In the genomic region with DNA sequence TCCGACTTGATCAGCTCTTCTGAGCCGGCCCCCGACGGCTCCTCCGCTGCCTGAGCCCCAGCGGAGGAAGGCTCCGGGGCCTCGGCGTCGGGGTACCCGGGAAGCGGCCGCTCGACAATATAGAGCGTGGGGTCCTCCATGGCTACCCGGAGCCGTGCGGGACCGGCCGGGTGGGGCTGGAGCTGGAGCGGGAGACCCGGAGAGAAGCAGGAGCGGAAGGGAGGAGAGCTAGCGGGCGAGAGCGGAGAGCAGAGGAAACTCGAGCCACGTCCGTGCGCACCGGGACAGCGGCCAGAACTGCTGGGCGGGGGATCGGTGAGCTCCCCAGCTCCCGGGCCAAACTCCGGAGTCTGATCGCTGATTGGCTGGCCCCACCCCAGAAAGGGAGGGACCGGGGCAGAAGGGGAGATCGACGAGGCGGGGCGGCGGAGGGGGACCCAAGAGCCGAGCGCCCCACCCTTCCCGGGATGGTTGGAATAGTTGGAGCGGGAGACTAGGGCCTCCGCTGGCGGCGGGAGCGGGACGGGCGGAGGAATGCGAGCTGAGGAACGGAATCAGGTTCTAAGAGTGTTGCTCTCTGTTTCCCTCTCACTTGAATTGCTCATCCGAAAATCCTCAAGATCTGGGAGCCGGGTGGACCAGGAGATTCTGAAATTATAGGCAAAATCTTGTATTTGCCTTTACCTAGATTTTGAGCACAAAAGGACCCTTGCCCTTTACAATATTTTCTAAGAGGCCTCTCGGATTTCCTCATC, we compare ENCODE assay signal across 1 cellular context.
TF ChIP-seq lines count a peak whose summit lies in the region.

TSS of gene CAVIN1 (minus strand) at position 299 of the 755 bp plus-strand sequence. CDS start at position 140, 159 bp downstream.

TF ChIP-seq in SK-N-SH, 30 proteins besides CTCF, POLR2A, EP300 and RAD21 (continued from another document):
- TF ChIP-seq, protein P1, sequence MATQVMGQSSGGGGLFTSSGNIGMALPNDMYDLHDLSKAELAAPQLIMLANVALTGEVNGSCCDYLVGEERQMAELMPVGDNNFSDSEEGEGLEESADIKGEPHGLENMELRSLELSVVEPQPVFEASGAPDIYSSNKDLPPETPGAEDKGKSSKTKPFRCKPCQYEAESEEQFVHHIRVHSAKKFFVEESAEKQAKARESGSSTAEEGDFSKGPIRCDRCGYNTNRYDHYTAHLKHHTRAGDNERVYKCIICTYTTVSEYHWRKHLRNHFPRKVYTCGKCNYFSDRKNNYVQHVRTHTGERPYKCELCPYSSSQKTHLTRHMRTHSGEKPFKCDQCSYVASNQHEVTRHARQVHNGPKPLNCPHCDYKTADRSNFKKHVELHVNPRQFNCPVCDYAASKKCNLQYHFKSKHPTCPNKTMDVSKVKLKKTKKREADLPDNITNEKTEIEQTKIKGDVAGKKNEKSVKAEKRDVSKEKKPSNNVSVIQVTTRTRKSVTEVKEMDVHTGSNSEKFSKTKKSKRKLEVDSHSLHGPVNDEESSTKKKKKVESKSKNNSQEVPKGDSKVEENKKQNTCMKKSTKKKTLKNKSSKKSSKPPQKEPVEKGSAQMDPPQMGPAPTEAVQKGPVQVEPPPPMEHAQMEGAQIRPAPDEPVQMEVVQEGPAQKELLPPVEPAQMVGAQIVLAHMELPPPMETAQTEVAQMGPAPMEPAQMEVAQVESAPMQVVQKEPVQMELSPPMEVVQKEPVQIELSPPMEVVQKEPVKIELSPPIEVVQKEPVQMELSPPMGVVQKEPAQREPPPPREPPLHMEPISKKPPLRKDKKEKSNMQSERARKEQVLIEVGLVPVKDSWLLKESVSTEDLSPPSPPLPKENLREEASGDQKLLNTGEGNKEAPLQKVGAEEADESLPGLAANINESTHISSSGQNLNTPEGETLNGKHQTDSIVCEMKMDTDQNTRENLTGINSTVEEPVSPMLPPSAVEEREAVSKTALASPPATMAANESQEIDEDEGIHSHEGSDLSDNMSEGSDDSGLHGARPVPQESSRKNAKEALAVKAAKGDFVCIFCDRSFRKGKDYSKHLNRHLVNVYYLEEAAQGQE (IDR thresholded peaks at IDR 0.05; ENCODE audit: low read depth, low read length), result 0 out of 2 replicates have a peak, but pooled peaks have one; percentile 4
- TF ChIP-seq, protein P2, sequence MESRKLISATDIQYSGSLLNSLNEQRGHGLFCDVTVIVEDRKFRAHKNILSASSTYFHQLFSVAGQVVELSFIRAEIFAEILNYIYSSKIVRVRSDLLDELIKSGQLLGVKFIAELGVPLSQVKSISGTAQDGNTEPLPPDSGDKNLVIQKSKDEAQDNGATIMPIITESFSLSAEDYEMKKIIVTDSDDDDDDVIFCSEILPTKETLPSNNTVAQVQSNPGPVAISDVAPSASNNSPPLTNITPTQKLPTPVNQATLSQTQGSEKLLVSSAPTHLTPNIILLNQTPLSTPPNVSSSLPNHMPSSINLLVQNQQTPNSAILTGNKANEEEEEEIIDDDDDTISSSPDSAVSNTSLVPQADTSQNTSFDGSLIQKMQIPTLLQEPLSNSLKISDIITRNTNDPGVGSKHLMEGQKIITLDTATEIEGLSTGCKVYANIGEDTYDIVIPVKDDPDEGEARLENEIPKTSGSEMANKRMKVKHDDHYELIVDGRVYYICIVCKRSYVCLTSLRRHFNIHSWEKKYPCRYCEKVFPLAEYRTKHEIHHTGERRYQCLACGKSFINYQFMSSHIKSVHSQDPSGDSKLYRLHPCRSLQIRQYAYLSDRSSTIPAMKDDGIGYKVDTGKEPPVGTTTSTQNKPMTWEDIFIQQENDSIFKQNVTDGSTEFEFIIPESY (IDR thresholded peaks at IDR 0.05; ENCODE audit: borderline replicate concordance, low read depth), result peak; percentile 33; the same call in 1 of the 2 replicates
- TF ChIP-seq POLR2AphosphoS5 (IDR thresholded peaks at IDR 0.05; ENCODE audit: low read depth, low read length), result peak; percentile 99
- TF ChIP-seq MAX (IDR thresholded peaks at IDR 0.05; ENCODE audit: low read depth), result peak; percentile 57; the same call in 1 of the 2 replicates
- TF ChIP-seq MEF2A (IDR thresholded peaks at IDR 0.05; ENCODE audit: borderline replicate concordance, low read depth), result no peak
- 0 out of 2 replicates have a peak, but pooled peaks have one; percentile 27 for TF ChIP-seq YY1 (IDR thresholded peaks at IDR 0.05; ENCODE audit: low read depth)
- TF ChIP-seq NFIC (IDR thresholded peaks at IDR 0.05; ENCODE audit: borderline replicate concordance), result peak; percentile 91
- TF ChIP-seq CHD2 (IDR thresholded peaks at IDR 0.05; ENCODE audit: low read length, partially characterized antibody), result no peak
- peak; percentile 17; the same call in 1 of the 2 replicates for TF ChIP-seq RXRA (IDR thresholded peaks at IDR 0.05; ENCODE audit: borderline replicate concordance, low read depth)
- 0 out of 2 replicates have a peak, but pooled peaks have one; percentile 18 for TF ChIP-seq MXI1 (IDR thresholded peaks at IDR 0.05; ENCODE audit: low read depth, low read length)
- peak; percentile 98 for TF ChIP-seq TAF1 (IDR thresholded peaks at IDR 0.05; ENCODE audit: borderline replicate concordance, low read depth, low read length)
